3 cellular contexts compared by ENCODE assay signal in genomic region chr5:30498509-30498908, GRCh38.
DNase-seq lines count a peak whose midpoint lies in the region; ATAC-seq, FAIRE-seq and TF ChIP-seq lines count a peak whose summit lies in the region.
"Not testable (repeated sequence)": the region's sequence is repeated elsewhere in the genome, so short reads cannot be mapped to it uniquely, and the experiment has no call there.

No MANE protein-coding gene starts in this region.

- in situ Hi-C loops in HepG2 (cut with HindIII; ENCODE audit: extremely low pct_ligation_motif_present, low pct_unique_long_range_greater_than_20kb): not testable (repeated sequence)

- not testable (repeated sequence) for H3K79me2 ChIP-seq in HepG2 (ENCODE audit: insufficient read depth, low read length)

- TF ChIP-seq CTCF in VCaP (conservative IDR thresholded peaks at IDR 0.05); HepG2 (CRISPR knock-in tag; IDR thresholded peaks at IDR 0.05); prostate gland (IDR thresholded peaks at IDR 0.05): not testable (repeated sequence)

- H3K9me3 ChIP-seq in HepG2 (ENCODE audit: low read length); prostate gland: not testable (repeated sequence)

- not testable (repeated sequence) for TF ChIP-seq POLR2A in HepG2 (IDR thresholded peaks at IDR 0.05; ENCODE audit: insufficient read depth in 1 of 2, low read depth in 2 of 2, low read length in 2 of 2); prostate gland (IDR thresholded peaks at IDR 0.05)

- CTCF ChIA-PET in HepG2 (lab: Yijun Ruan, JAX; ENCODE audit: low intra/inter-chr PET ratio, low total read pairs): interaction anchor here (0.9 kb wide), 1 partner anchor 97 kb away, joined by 3 read pairs; no protein-coding TSS in a partner anchor

- H3K36me3 ChIP-seq in HepG2 (replicated peaks in 1 of 2; ENCODE audit: control insufficient read depth in 1 of 2, insufficient read depth in 2 of 2, low read length in 2 of 2); prostate gland: not testable (repeated sequence)

- peaks cover 55% of the 10 kb centered on the region for H3K4me1 ChIP-seq in HepG2 (ENCODE audit: insufficient read depth, low read length)
- not testable (repeated sequence) for H3K4me1 ChIP-seq in prostate gland (replicated peaks)

- not testable (repeated sequence) for BruUV-seq in HepG2 (replicated peaks; lab: Mats Ljungman, UMichigan)

- 10% methylated on average over 3 of the region's 3 CpGs for WGBS in HepG2 (ENCODE audit: low lambda C conversion rate)
- WGBS in prostate gland: 56% methylated on average over 3 of the region's 3 CpGs

- FAIRE-seq in HepG2 (lab: Jason Lieb, UNC): not testable (repeated sequence)

- ATAC-seq in HepG2: not testable (repeated sequence)

- H3K4me2 ChIP-seq in HepG2 (ENCODE audit: low read depth, low read length): peak overlapping the region; percentile 44; the same call in 1 of the 2 replicates

- POLR2A ChIA-PET in HepG2 (lab: Yijun Ruan, JAX): interaction anchor here (1.2 to 2.1 kb wide), 2 partner anchors 105 to 107 kb away, joined by 3 to 9 read pairs; no protein-coding TSS in a partner anchor

- H3K4me3 ChIP-seq in HepG2 (replicated peaks in 1 of 3; ENCODE audit: insufficient read depth in 1 of 3, low read depth in 2 of 3, low read length in 3 of 3); prostate gland: not testable (repeated sequence)

- not testable (repeated sequence) for TF ChIP-seq RAD21 in HepG2 (CRISPR knock-in tag; IDR thresholded peaks at IDR 0.05)

- H2AFZ ChIP-seq in HepG2 (ENCODE audit: low read length): not testable (repeated sequence)

- intact Hi-C loops in HepG2 (cut with micrococcal nuclease; ENCODE audit: unreplicated experiment); prostate gland (cut with DNase I): not testable (repeated sequence)

- H3K27ac ChIP-seq in VCaP: peak overlapping the region; percentile 61; the same call in 1 of the 2 replicates
- H3K27ac ChIP-seq in HepG2 (ENCODE audit: extremely low read length, insufficient read depth, low read length): peak overlapping the region; percentile 32
- peak overlapping the region; percentile 8 to 75 for H3K27ac ChIP-seq in prostate gland

- H3K9ac ChIP-seq in HepG2 (ENCODE audit: insufficient read depth, low read depth, low read length): not testable (repeated sequence)

- peak; percentile 10 for DNase-seq in HepG2 (ENCODE audit: low spot score)
- not testable (repeated sequence) for DNase-seq in prostate gland (ENCODE audit: low spot score)

- TF ChIP-seq EP300 in HepG2 (IDR thresholded peaks at IDR 0.05; ENCODE audit: low read depth in 2 of 2, low read length in 2 of 2); HepG2 (CRISPR knock-in tag; IDR thresholded peaks at IDR 0.05; ENCODE audit: borderline replicate concordance): not testable (repeated sequence)

- H4K20me1 ChIP-seq in HepG2 (ENCODE audit: insufficient read depth, low read length): not testable (repeated sequence)

- H3K27me3 ChIP-seq in HepG2 (ENCODE audit: control insufficient read depth in 1 of 2, insufficient read depth in 2 of 2, low read length in 2 of 2); prostate gland (replicated peaks; ENCODE audit: insufficient read depth): not testable (repeated sequence)

TF ChIP-seq in HepG2, 621 proteins besides CTCF, POLR2A, EP300 and RAD21 (continues in another document):
- TF ChIP-seq NR2F1 (CRISPR knock-in tag; IDR thresholded peaks at IDR 0.05): peak in 1 of 2 experiments; percentile 32; a peak in 1 of 4 replicates
- peak; percentile 81; the same call in 1 of the 2 replicates for TF ChIP-seq ZNF652 (CRISPR knock-in tag; IDR thresholded peaks at IDR 0.05; ENCODE audit: borderline replicate concordance, low read depth)
- TF ChIP-seq RXRB (CRISPR knock-in tag; IDR thresholded peaks at IDR 0.05; ENCODE audit: borderline replicate concordance): peak; percentile 90
- TF ChIP-seq THRA (CRISPR knock-in tag; IDR thresholded peaks at IDR 0.05; ENCODE audit: borderline replicate concordance): peak; percentile 95; the same call in 1 of the 2 replicates
- 0 out of 2 replicates have a peak, but pooled peaks have one; percentile 12 for TF ChIP-seq ELF3 (CRISPR knock-in tag; IDR thresholded peaks at IDR 0.05)
- not testable (repeated sequence) for TF ChIP-seq SOX13 (IDR thresholded peaks at IDR 0.05)
- 0 out of 4 replicates have a peak, but pooled peaks of 1 of the 2 experiments have one; percentile 19 for TF ChIP-seq SOX13 (CRISPR knock-in tag; conservative IDR thresholded peaks at IDR 0.05 in 1 of 2, IDR thresholded peaks at IDR 0.05 in 1 of 2)
- 0 out of 2 replicates have a peak, but pooled peaks have one; percentile 35 for TF ChIP-seq PAXIP1 (CRISPR knock-in tag; conservative IDR thresholded peaks at IDR 0.05)
- 0 out of 2 replicates have a peak, but pooled peaks have one; percentile 34 for TF ChIP-seq HOMEZ (CRISPR knock-in tag; IDR thresholded peaks at IDR 0.05; ENCODE audit: low read depth)
- TF ChIP-seq FOXA3 (CRISPR knock-in tag; IDR thresholded peaks at IDR 0.05): 0 out of 2 replicates have a peak, but pooled peaks have one; percentile 9
- TF ChIP-seq RARA (CRISPR knock-in tag; IDR thresholded peaks at IDR 0.05): 0 out of 2 replicates have a peak, but pooled peaks have one; percentile 12
